Comparison of ENCODE assay signal across 9 cellular contexts in the genomic region with DNA sequence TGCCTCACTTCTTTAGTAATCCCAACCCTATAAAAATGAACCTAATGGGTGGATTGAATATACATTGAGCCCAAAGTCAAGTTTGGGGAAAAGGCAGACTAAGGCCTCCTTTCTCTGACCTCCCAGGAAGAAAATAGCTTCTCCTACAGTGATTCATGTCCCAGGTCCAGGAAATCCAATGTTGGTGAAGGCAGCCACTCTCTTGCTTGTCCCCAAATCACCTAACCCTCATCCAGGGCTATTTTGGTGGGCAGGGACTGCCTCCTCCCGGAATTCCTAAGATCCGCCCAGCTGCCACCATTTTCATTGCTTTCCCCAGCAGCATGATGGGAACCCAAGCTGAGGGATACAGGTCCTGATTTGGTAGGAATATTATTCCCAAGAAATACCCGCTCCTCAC. TPM values are rescaled to one million over a fixed set of nuclear protein-coding genes. Genes with fewer than 3 reads are reported as not detected.
"Had no signal": no experiment of that assay in that cellular context is flagged by ENCODE, and none has a peak within 500 bp of the region (broad histone marks: within the 10 kb centered on the region; RNA-seq: fewer than 3 reads in every experiment).

No MANE protein-coding gene starts in this region.

- H3K4me3 ChIP-seq: GM23248, HAP-1, K562 had no signal

- H3K4me3 Mint-ChIP-seq: HFFc6 had no signal

- H3K27ac Mint-ChIP-seq: HFFc6 had no signal

- DNase-seq: GM23248, GOT3, H7, HFFc6, IMR-90 had no signal

- H3K4me1 ChIP-seq: HAP-1 had no signal

- H3K36me3 ChIP-seq: HAP-1 had no signal

- H3K9me3 Mint-ChIP-seq: HFFc6 had no signal

- H3K9me3 ChIP-seq: HAP-1 had no signal

- H3K27ac ChIP-seq: GM23248 had no signal

RNA-seq across cellular contexts. Expression of gene MYOG, which starts 8.4 kb away (rescaled TPM):
- total RNA-seq: GM23248, H4, H7, HFFc6, HT-29, IMR-90, K562 had no signal
- polyA plus RNA-seq: GM23248, IMR-90, K562 had no signal

RNA-seq across cellular contexts. Expression of gene ADORA1, which starts 50.2 kb away (rescaled TPM):
- total RNA-seq: K562 had no signal
- polyA plus RNA-seq: K562 had no signal
